8 cellular contexts compared by ENCODE assay signal in genomic region chr2:162301151-162301804, GRCh38. TPM values are rescaled to one million over a fixed set of nuclear protein-coding genes. Genes with fewer than 3 reads are reported as not detected.
A peak's percentile ranks its signal among the peaks of the same experiment; 100 is the strongest.
DNase-seq lines count a peak whose midpoint lies in the region; ATAC-seq and TF ChIP-seq lines count a peak whose summit lies in the region.

No MANE protein-coding gene starts in this region.

- no peak overlapping the region for H3K27ac ChIP-seq in lung (ENCODE audit: low read depth in 1 of 2, low read length in 1 of 2)

- POLR2A ChIA-PET in WTC11 (lab: Charles Lee), result no interaction called here

- WGBS in lung, 2 donors, result 11 to 21% methylated on average over 6 of the region's 6 CpGs

- no peaks in the 10 kb centered on the region for H3K27me3 ChIP-seq in lung (ENCODE audit: control insufficient read depth, insufficient read depth)

- no peak overlapping the region for H3K27ac Mint-ChIP-seq in WTC11

- no peaks in the 10 kb centered on the region for H3K36me3 Mint-ChIP-seq in WTC11

- H3K4me1 Mint-ChIP-seq in WTC11, result no peaks in the 10 kb centered on the region

- H3K4me3 ChIP-seq in choroid plexus epithelial cell (ENCODE audit: low read depth, low read length) (peak overlapping the region; percentile 30), lung (no peak overlapping the region)

- DNase-seq in activated gamma-delta T cell treated with Interleukin-2 at 50 U/mL for 16 hours (peak; percentile 61), activated gamma-delta T cell (lab: John Stamatoyannopoulos, UW) (no peak), NCI-H2107 treated with DMSO at 0.1 percent for 48 hours (lab: John Stamatoyannopoulos, UW; ENCODE audit: unreplicated experiment) (peak; percentile 60), WTC11 (ENCODE audit: low spot score) (peak; percentile 20), choroid plexus epithelial cell (ENCODE audit: low read depth) (peak; percentile 88), lung (ENCODE audit: low spot score) (peak; percentile 38)
- DNase-seq in stimulated activated CD8-positive, alpha-beta memory T cell treated with anti-CD3 and anti-CD28 coated beads, Interleukin-4, amount 100 ng/mL, for 4 hours (ENCODE audit: low read depth in 2 of 2, low spot score in 1 of 2), result peak; percentile 18 to 30

- H3K4me1 ChIP-seq in lung (ENCODE audit: control insufficient read depth in 2 of 2, insufficient read depth in 2 of 2, low read length in 2 of 2), result peaks cover 0 to 2% of the 10 kb centered on the region in 2 donors

- ATAC-seq in HG02970 (IDR thresholded peaks at IDR 0.05; ENCODE audit: low FRiP score, unreplicated experiment) (peak; percentile 68), WTC11 (peak; percentile 34; the same call in 1 of the 2 replicates), lung (ENCODE audit: insufficient read depth, low FRiP score) (peak; percentile 76)

- H3K27me3 Mint-ChIP-seq in WTC11 (ENCODE audit: low read depth), result no peaks in the 10 kb centered on the region

- TF ChIP-seq CTCF in WTC11 (IDR thresholded peaks at IDR 0.05), result peak; percentile 64; the same call in 1 of the 2 replicates
- TF ChIP-seq CTCF in choroid plexus epithelial cell (conservative IDR thresholded peaks at IDR 0.05; ENCODE audit: low read depth, low read length), result peak; percentile 81
- peak; percentile 62 for TF ChIP-seq CTCF in lung (IDR thresholded peaks at IDR 0.05; ENCODE audit: control extremely low read depth, extremely low read depth)

- H3K9me3 Mint-ChIP-seq in WTC11, result no peaks in the 10 kb centered on the region

- H3K4me3 Mint-ChIP-seq in WTC11, result no peak overlapping the region

- CTCF ChIA-PET in WTC11 (lab: Charles Lee), result interaction anchor here (0.6 to 1.4 kb wide), 16 partner anchors 16 to 494 kb away, joined by 3 to 6 read pairs (median 3); partner anchors contain the start of genes GCG and IFIH1

- no peaks in the 10 kb centered on the region for H3K9me3 ChIP-seq in lung (ENCODE audit: control insufficient read depth in 2 of 2, insufficient read depth in 1 of 2, low read length in 1 of 2)

- peaks cover 5 to 6% of the 10 kb centered on the region in 2 donors for H3K36me3 ChIP-seq in lung (ENCODE audit: control insufficient read depth in 2 of 2, insufficient read depth in 2 of 2, low read length in 2 of 2)

TF ChIP-seq in WTC11, 78 proteins besides CTCF, POLR2A, EP300 and RAD21:
- TF ChIP-seq NFYB (CRISPR knock-in tag; conservative IDR thresholded peaks at IDR 0.05; ENCODE audit: low read depth) (no peak), EMX1 (CRISPR knock-in tag; IDR thresholded peaks at IDR 0.05) (no peak), ZBTB21 (CRISPR knock-in tag; IDR thresholded peaks at IDR 0.05; ENCODE audit: borderline replicate concordance) (no peak), ZNF671 (CRISPR knock-in tag; IDR thresholded peaks at IDR 0.05) (no peak), FOXK1 (CRISPR knock-in tag; IDR thresholded peaks at IDR 0.05) (no peak), E2F1 (CRISPR knock-in tag; IDR thresholded peaks at IDR 0.05) (no peak), ZBTB43 (CRISPR knock-in tag; IDR thresholded peaks at IDR 0.05) (no peak), OVOL2 (CRISPR knock-in tag; IDR thresholded peaks at IDR 0.05; ENCODE audit: borderline replicate concordance) (no peak), ZNF263 (CRISPR knock-in tag; IDR thresholded peaks at IDR 0.05; ENCODE audit: low read depth) (no peak), CREB1 (CRISPR knock-in tag; IDR thresholded peaks at IDR 0.05) (no peak), PRRX2 (CRISPR knock-in tag; IDR thresholded peaks at IDR 0.05) (no peak)
- TF ChIP-seq, protein P1, sequence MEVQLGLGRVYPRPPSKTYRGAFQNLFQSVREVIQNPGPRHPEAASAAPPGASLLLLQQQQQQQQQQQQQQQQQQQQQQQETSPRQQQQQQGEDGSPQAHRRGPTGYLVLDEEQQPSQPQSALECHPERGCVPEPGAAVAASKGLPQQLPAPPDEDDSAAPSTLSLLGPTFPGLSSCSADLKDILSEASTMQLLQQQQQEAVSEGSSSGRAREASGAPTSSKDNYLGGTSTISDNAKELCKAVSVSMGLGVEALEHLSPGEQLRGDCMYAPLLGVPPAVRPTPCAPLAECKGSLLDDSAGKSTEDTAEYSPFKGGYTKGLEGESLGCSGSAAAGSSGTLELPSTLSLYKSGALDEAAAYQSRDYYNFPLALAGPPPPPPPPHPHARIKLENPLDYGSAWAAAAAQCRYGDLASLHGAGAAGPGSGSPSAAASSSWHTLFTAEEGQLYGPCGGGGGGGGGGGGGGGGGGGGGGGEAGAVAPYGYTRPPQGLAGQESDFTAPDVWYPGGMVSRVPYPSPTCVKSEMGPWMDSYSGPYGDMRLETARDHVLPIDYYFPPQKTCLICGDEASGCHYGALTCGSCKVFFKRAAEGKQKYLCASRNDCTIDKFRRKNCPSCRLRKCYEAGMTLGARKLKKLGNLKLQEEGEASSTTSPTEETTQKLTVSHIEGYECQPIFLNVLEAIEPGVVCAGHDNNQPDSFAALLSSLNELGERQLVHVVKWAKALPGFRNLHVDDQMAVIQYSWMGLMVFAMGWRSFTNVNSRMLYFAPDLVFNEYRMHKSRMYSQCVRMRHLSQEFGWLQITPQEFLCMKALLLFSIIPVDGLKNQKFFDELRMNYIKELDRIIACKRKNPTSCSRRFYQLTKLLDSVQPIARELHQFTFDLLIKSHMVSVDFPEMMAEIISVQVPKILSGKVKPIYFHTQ (CRISPR knock-in tag; IDR thresholded peaks at IDR 0.05), result no peak
TF ChIP-seq in WTC11: peak in this region for 0.

RNA-seq across cellular contexts. Expression of gene IFIH1, which starts 17.2 kb away (rescaled TPM):
- total RNA-seq in WTC11 (2021) (1.3 to 2.3 TPM (median 2.1 TPM) in 3 replicates), lung (10 to 100 TPM; 21.5 to 26.1 TPM)
- 10 to 100 TPM in 1 of 2 donors, 1 to 10 TPM in 1; 9.4 to 18.7 TPM for polyA plus RNA-seq in lung

RNA-seq across cellular contexts. Expression of gene GCA, which starts 42.7 kb away (rescaled TPM):
- total RNA-seq in WTC11 (2021) (42.1 to 46.2 TPM (median 44.5 TPM) in 3 replicates), lung (10 to 100 TPM; 38.7 to 74.6 TPM)
- polyA plus RNA-seq in lung, result 100 to 1,000 TPM in 1 of 2 donors, 10 to 100 TPM in 1; 34.1 to 220 TPM

RNA-seq across cellular contexts. Expression of gene FAP, which starts 58.0 kb away (rescaled TPM):
- total RNA-seq in WTC11 (2021), result 0.21 TPM in 1 of 3 replicates, not detected in the others
- 10 to 100 TPM in 1 of 2 donors, 1 to 10 TPM in 1; 6.7 to 24.6 TPM for total RNA-seq in lung
- 1 to 10 TPM; 1.8 to 2.8 TPM for polyA plus RNA-seq in lung
